Comparison of ENCODE assay signal across 8 cellular contexts in the genomic region with DNA sequence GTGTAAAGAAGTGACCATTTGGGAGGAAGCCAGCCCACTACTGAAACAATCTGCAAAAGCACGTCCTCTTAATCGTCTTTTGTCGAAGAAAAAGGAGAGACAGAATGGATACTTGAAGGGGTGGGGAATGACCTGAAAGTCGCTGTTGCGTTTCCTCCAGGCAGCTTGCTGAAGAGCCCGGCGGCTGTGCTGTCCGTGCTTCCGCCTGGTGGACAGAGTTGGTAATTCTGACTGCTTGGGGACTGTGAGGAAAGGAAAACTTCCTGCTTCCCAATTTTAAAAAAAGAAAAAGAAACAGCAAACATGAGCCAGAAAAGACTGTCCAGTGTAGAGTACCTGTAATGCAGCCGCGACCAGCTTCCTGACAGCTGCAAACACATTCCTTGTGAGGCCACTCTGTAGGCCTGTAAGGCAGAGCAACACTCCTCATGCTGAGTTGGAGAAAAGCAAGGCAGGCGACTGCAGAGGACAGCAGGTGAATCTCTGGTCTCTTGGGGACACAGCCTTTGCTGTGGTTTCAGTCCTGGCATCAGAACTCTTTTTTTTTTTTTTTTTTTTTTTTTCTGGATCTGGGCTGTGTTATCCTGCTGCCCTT.
DNase-seq lines count a peak whose midpoint lies in the region; ATAC-seq and TF ChIP-seq lines count a peak whose summit lies in the region.

No MANE protein-coding gene starts in this region.

- H3K4me1 ChIP-seq in SJCRH30: no peaks in the 10 kb centered on the region

- peak; percentile 70 for TF ChIP-seq CTCF in fibroblast of mammary gland (conservative IDR thresholded peaks at IDR 0.05; ENCODE audit: control insufficient read depth, insufficient read depth, low read depth, low read length)

- DNase-seq in AG20443 (ENCODE audit: low spot score): peak; percentile 21
- DNase-seq in SJCRH30: peak; percentile 34 to 52
- DNase-seq in fibroblast of mammary gland (ENCODE audit: low read depth): peak; percentile 67
- DNase-seq in pons (ENCODE audit: low spot score): peak; percentile 14
- no peak for DNase-seq in NCI-H2107 (lab: John Stamatoyannopoulos, UW)

- H3K27me3 ChIP-seq in SJCRH30: no peaks in the 10 kb centered on the region

- H3K27ac ChIP-seq in SJCRH30: no peak overlapping the region

- no peaks in the 10 kb centered on the region for H3K9me3 ChIP-seq in SJCRH30 (replicated peaks)

- no peak overlapping the region for H3K4me3 ChIP-seq in SJCRH30
- no peak overlapping the region for H3K4me3 ChIP-seq in fibroblast of mammary gland (ENCODE audit: control insufficient read depth, low read depth, low read length)

- peak; percentile 89 for ATAC-seq in GM18861 (IDR thresholded peaks at IDR 0.05; ENCODE audit: unreplicated experiment)
- peak; percentile 79 for ATAC-seq in HG03175 (IDR thresholded peaks at IDR 0.05; ENCODE audit: unreplicated experiment)
- ATAC-seq in GM19452 (IDR thresholded peaks at IDR 0.05; ENCODE audit: unreplicated experiment): no peak

- no peaks in the 10 kb centered on the region for H3K36me3 ChIP-seq in SJCRH30
